Comparison of ENCODE assay signal across 8 cellular contexts in the genomic region with DNA sequence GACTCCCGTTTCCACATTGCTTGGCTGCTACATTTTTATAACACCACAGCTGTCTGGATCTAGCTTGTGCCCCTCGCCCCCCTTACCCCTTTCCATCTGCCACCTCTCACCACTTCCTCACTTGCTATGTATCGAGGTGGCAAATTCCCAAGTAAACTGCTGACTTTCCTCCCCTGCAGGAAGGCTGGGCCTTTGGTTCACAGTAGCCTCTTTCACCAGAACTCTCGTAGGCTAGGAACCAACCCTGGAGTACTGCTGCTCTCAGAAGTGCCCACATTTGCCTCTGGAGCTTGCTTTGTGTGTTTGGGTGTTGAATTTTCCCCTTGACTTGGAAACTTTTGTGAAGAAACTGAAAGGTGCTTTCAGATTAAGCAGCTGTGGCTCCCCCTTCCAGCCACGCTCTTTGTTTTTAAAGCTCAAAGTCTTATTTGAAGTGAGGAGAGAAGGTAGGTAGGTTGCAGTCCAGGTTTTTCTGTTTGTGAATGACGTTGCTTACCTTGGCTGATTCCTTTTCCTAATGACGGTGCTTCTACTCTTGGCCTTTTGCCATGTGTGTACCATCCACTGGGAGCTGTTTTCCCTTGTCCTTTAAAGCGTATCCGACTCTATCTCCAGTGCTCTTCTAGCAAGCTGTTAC.
DNase-seq lines count a peak whose midpoint lies in the region; ATAC-seq and TF ChIP-seq lines count a peak whose summit lies in the region.

No MANE protein-coding gene starts in this region.

- 54 to 59% methylated on average over 9 of the region's 9 CpGs for WGBS in GM23248 (ENCODE audit: low coverage in 1 of 2, low lambda C conversion rate in 2 of 2, missing lambda C conversion rate in 2 of 2), 2 experiments

- CTCF ChIA-PET in naive thymus-derived CD4-positive, alpha-beta T cell (lab: Charles Lee), result interaction anchor here (0.8 to 3.2 kb wide), 9 partner anchors 34 to 121 kb away, joined by 3 to 17 read pairs (median 5); partner anchors contain the start of gene CARMIL1

- intact Hi-C loops in naive thymus-derived CD4-positive, alpha-beta T cell (cut with micrococcal nuclease), result loop anchor here (1.0 to 5.0 kb wide), 4 partner anchors 36 to 242 kb away; no protein-coding TSS in a partner anchor

- no peak for TF ChIP-seq CTCF in chondrocyte (IDR thresholded peaks at IDR 0.05)

- H3K4me1 ChIP-seq in GM23248 (ENCODE audit: insufficient read depth), result 0 out of 2 replicates have a peak, but pooled peaks cover 4% of the 10 kb centered on the region
- H3K4me1 ChIP-seq in naive thymus-derived CD4-positive, alpha-beta T cell (ENCODE audit: control insufficient read depth in 2 of 2, insufficient read depth in 2 of 2, low read length in 2 of 2), result peaks cover 18 to 46% of the 10 kb centered on the region in 2 donors

- DNase-seq in GM23248, result peak; percentile 19
- peak; percentile 99 for DNase-seq in NCI-H748 (lab: John Stamatoyannopoulos, UW; ENCODE audit: unreplicated experiment)
- DNase-seq in chondrocyte (ENCODE audit: low spot score), result no peak
- DNase-seq in naive thymus-derived CD4-positive, alpha-beta T cell, result peak in 8 of 9 donors; percentile 34 to 67 (median 50)
- no peak for DNase-seq in HuH-7.5 (ENCODE audit: low spot score)

- peak overlapping the region; percentile 68 for H3K27ac Mint-ChIP-seq in chondrocyte (ENCODE audit: unreplicated experiment)
- peak overlapping the region; percentile 82 to 100 (median 99) for H3K27ac Mint-ChIP-seq in naive thymus-derived CD4-positive, alpha-beta T cell

- no peaks in the 10 kb centered on the region for H3F3A ChIP-seq in GM23248 (ENCODE audit: insufficient read depth)

- no peaks in the 10 kb centered on the region for H4K20me1 ChIP-seq in GM23248 (ENCODE audit: insufficient read depth)

- peak; percentile 52 for ATAC-seq in naive thymus-derived CD4-positive, alpha-beta T cell
- ATAC-seq in GM18502 (IDR thresholded peaks at IDR 0.05; ENCODE audit: poor library complexity, unreplicated experiment), result no peak
- ATAC-seq in HG03097 (IDR thresholded peaks at IDR 0.05; ENCODE audit: low FRiP score, unreplicated experiment), result no peak
- no peak for ATAC-seq in HG03159 (IDR thresholded peaks at IDR 0.05; ENCODE audit: unreplicated experiment)

- H3K4me1 Mint-ChIP-seq in chondrocyte (ENCODE audit: low read depth), result peaks cover 47% of the 10 kb centered on the region
- H3K4me1 Mint-ChIP-seq in naive thymus-derived CD4-positive, alpha-beta T cell, result peaks cover 43 to 100% (median 96%) of the 10 kb centered on the region in 7 donors

- peaks cover 13% of the 10 kb centered on the region for H3K9me3 Mint-ChIP-seq in chondrocyte (ENCODE audit: low read depth)
- H3K9me3 Mint-ChIP-seq in naive thymus-derived CD4-positive, alpha-beta T cell, result peaks cover 0 to 19% (median 5%) of the 10 kb centered on the region in 11 donors

- in situ Hi-C loops in GM23248 (cut with MboI), result no loop called here

- H2AFZ ChIP-seq in GM23248, result peak overlapping the region; percentile 46

- H3K27ac ChIP-seq in GM23248, result no peak overlapping the region
- H3K27ac ChIP-seq in naive thymus-derived CD4-positive, alpha-beta T cell (ENCODE audit: low read depth, low read length), result peak overlapping the region; percentile 80

- H3K36me3 ChIP-seq in GM23248 (ENCODE audit: low read depth), result no peaks in the 10 kb centered on the region
- H3K36me3 ChIP-seq in naive thymus-derived CD4-positive, alpha-beta T cell (ENCODE audit: control insufficient read depth in 2 of 3, insufficient read depth in 3 of 3, low read length in 3 of 3), result no peaks in the 10 kb centered on the region

- H3K4me2 ChIP-seq in GM23248 (ENCODE audit: unreplicated experiment), result no peak overlapping the region

- no peaks in the 10 kb centered on the region for H3K9me2 ChIP-seq in GM23248 (ENCODE audit: insufficient read depth)

- no peaks in the 10 kb centered on the region for H3K36me3 Mint-ChIP-seq in chondrocyte (ENCODE audit: low read depth)
- H3K36me3 Mint-ChIP-seq in naive thymus-derived CD4-positive, alpha-beta T cell, result peaks cover 0 to 17% (median 8%) of the 10 kb centered on the region in 5 donors

- no peaks in the 10 kb centered on the region for H3K27me3 ChIP-seq in GM23248 (replicated peaks; ENCODE audit: insufficient read depth)
- no peaks in the 10 kb centered on the region for H3K27me3 ChIP-seq in naive thymus-derived CD4-positive, alpha-beta T cell (ENCODE audit: control insufficient read depth in 2 of 2, insufficient read depth in 2 of 2, low read length in 2 of 2)

- no peak overlapping the region for H3K4me3 ChIP-seq in GM23248
- H3K4me3 ChIP-seq in naive thymus-derived CD4-positive, alpha-beta T cell (ENCODE audit: low read length), result peak overlapping the region; percentile 14

- H3K9me3 ChIP-seq in GM23248 (ENCODE audit: low read depth), result no peaks in the 10 kb centered on the region
- H3K9me3 ChIP-seq in naive thymus-derived CD4-positive, alpha-beta T cell (ENCODE audit: control insufficient read depth in 2 of 3, low read length in 3 of 3), result no peaks in the 10 kb centered on the region

- POLR2A ChIA-PET in naive thymus-derived CD4-positive, alpha-beta T cell (lab: Charles Lee), result interaction anchor here (0.6 to 6.2 kb wide), 8 partner anchors 8 to 99 kb away, joined by 3 to 88 read pairs (median 4); partner anchors contain the start of gene CARMIL1

- no peak overlapping the region for H3K4me3 Mint-ChIP-seq in chondrocyte (ENCODE audit: unreplicated experiment)
- H3K4me3 Mint-ChIP-seq in naive thymus-derived CD4-positive, alpha-beta T cell, result peak overlapping the region; percentile 79 to 97 (median 91)

- H3K27me3 Mint-ChIP-seq in chondrocyte (ENCODE audit: low read depth), result no peaks in the 10 kb centered on the region
- no peaks in the 10 kb centered on the region for H3K27me3 Mint-ChIP-seq in naive thymus-derived CD4-positive, alpha-beta T cell

- no peak overlapping the region for H3K9ac ChIP-seq in GM23248

- no peaks in the 10 kb centered on the region for H3K79me2 ChIP-seq in GM23248 (ENCODE audit: insufficient read depth)

Comparison
In these comparisons a context has a peak if more than half of its experiments do, and no peak if none do; other contexts are left out.
1. DNase-seq: peak in GM23248 (single experiment), NCI-H748 (single experiment) and naive thymus-derived CD4-positive, alpha-beta T cell (8 of 9); none in chondrocyte (single experiment) and HuH-7.5 (single experiment).